20 cellular contexts compared by ENCODE assay signal in the genomic region with DNA sequence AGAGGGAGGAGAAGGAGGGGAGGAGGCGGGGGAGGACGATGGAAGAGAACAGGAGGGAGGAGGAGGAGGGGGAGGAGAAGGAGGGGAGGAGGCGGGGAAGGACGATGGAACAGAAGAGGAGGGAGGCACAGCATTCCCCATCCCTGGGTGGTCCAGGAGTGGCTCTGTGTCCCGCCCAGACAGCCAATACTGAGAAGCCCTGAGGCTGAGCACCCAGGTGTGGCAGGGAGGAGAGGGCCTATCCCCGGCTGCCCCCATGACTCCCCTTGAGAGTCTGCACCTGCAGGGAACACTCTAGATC. TPM values are rescaled to one million over a fixed set of nuclear protein-coding genes. Genes with fewer than 3 reads are reported as not detected.
"Had no signal": no experiment of that assay in that cellular context is flagged by ENCODE, and none has a peak within 500 bp of the region (broad histone marks: within the 10 kb centered on the region; RNA-seq: fewer than 3 reads in every experiment).

No MANE protein-coding gene starts in this region.

- H3K27me3 ChIP-seq: right atrium auricular region, thyroid gland had no signal

- H3K27ac ChIP-seq: prostate gland, right atrium auricular region, thyroid gland had no signal

- ATAC-seq: activated CD8-positive, alpha-beta T cell treated with anti-CD3 and anti-CD28 coated beads, Interleukin-2, amount 10 ng/mL, durations not matched to agents 7 days and 5 days; left lobe of liver had no signal

- H3K9me3 ChIP-seq: prostate gland, right atrium auricular region, thyroid gland had no signal

- H3K36me3 ChIP-seq: prostate gland, right atrium auricular region, thyroid gland had no signal

- H3K4me3 ChIP-seq: right atrium auricular region, thyroid gland had no signal

- H3K4me1 ChIP-seq: prostate gland, right atrium auricular region had no signal

- DNase-seq: activated CD4-positive, alpha-beta T cell treated with anti-CD3 and anti-CD28 coated beads, Interleukin-2, amount 10 ng/mL, durations not matched to agents 7 days and 5 days; activated CD8-positive, alpha-beta T cell treated with anti-CD3 and anti-CD28 coated beads, Interleukin-2, amount 10 ng/mL, durations not matched to agents 7 days and 5 days; activated naive CD4-positive, alpha-beta T cell treated with anti-CD3 and anti-CD28 coated beads for 36 hours; activated T-cell treated with anti-CD3 and anti-CD28 coated beads, Interleukin-2, amount 50 U/mL, for 24 hours; central memory CD4-positive, alpha-beta T cell; stimulated activated CD4-positive, alpha-beta T cell treated with anti-CD3 and anti-CD28 coated beads, Interleukin-12 subunit alpha, Interleukin-12 subunit beta, amount 100 ng/mL, for 4 hours; stimulated activated CD4-positive, alpha-beta T cell treated with anti-CD3 and anti-CD28 coated beads, Interleukin-1b, Interleukin-23, amount 100 ng/mL, for 48 hours; stimulated activated CD8-positive, alpha-beta memory T cell treated with anti-CD3 and anti-CD28 coated beads, Interleukin-4, amount 100 ng/mL, for 48 hours; stimulated activated naive CD4-positive, alpha-beta T cell; thyroid gland had no signal

RNA-seq across cellular contexts. Expression of a gene that starts 0.7 kb away (rescaled TPM):
- total RNA-seq: activated CD4-positive, alpha-beta T cell treated with anti-CD3 and anti-CD28 coated beads, Interleukin-2, amount 10 ng/mL, durations not matched to agents 7 days and 5 days; activated CD8-positive, alpha-beta T cell treated with anti-CD3 and anti-CD28 coated beads, Interleukin-2, amount 10 ng/mL, durations not matched to agents 7 days and 5 days; activated naive CD4-positive, alpha-beta T cell treated with anti-CD3 and anti-CD28 coated beads for 36 hours; activated T-helper 2 cell treated with anti-CD3 and anti-CD28 coated beads, Interferon-gamma antibody, Interleukin-2, Interleukin-4, amounts not matched to agents 10 μg/mL and 5 μg/mL and 100 μg/mL, durations not matched to agents 14 hours and 24 hours and 36 hours; epithelial cell of proximal tubule; frontal cortex; left lobe of liver; lung microvascular endothelial cell; neural crest cell; osteocyte; right atrium auricular region had no signal

RNA-seq across cellular contexts. Expression of a gene that starts 12.9 kb away (rescaled TPM):
- total RNA-seq: activated CD4-positive, alpha-beta T cell treated with anti-CD3 and anti-CD28 coated beads, Interleukin-2, amount 10 ng/mL, durations not matched to agents 7 days and 5 days; activated CD8-positive, alpha-beta T cell treated with anti-CD3 and anti-CD28 coated beads, Interleukin-2, amount 10 ng/mL, durations not matched to agents 7 days and 5 days; activated naive CD4-positive, alpha-beta T cell treated with anti-CD3 and anti-CD28 coated beads for 36 hours; activated T-helper 2 cell treated with anti-CD3 and anti-CD28 coated beads, Interferon-gamma antibody, Interleukin-2, Interleukin-4, amounts not matched to agents 10 μg/mL and 5 μg/mL and 100 μg/mL, durations not matched to agents 14 hours and 24 hours and 36 hours; epithelial cell of proximal tubule; frontal cortex; left lobe of liver; lung microvascular endothelial cell; neural crest cell; osteocyte; right atrium auricular region; thyroid gland; ureter had no signal
